8 cellular contexts compared by ENCODE assay signal in the genomic region with DNA sequence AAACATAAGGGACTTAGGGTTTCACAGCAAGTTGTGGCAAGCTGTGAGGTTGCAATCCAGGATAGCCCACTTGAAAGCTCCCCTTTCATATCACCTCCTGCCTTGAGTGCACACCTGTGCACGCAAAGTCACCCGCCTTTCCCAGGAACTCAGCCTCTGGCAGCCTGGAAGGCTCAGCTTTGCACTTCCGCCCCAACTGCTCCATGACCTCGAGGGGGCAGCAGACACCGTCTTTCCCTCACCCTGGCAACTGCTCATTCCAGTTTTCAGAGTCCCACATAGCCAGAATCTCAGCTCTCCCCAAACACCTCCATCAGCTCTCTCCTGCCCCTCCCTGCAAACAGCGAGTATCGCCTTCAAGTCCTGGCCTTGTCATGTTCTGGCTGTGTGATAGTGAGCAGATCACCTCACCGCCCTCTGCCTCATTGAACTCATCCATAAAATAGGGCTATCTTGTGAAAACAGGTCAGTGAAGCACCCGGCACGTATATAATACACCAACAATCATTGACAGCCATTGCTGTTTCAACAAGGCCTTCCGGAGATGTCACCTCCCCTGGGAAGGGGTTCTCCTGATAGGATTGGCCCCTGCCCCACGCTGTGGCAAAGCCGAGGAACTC. TPM values are rescaled to one million over a fixed set of nuclear protein-coding genes. Genes with fewer than 3 reads are reported as not detected.
DNase-seq lines count a peak whose midpoint lies in the region; ATAC-seq and TF ChIP-seq lines count a peak whose summit lies in the region.

No MANE protein-coding gene starts in this region.

- TF ChIP-seq CTCF in foreskin keratinocyte (conservative IDR thresholded peaks at IDR 0.05) = peak; percentile 99
- TF ChIP-seq CTCF in omental fat pad (IDR thresholded peaks at IDR 0.05) = peak in 1 of 3 donors; percentile 53
- TF ChIP-seq CTCF in thyroid gland (IDR thresholded peaks at IDR 0.05) = peak; percentile 78 to 98 (median 91)

- intact Hi-C loops in thyroid gland (cut with DNase I) = loop anchor here (5.0 kb wide), 1 partner anchor 150 kb away; no protein-coding TSS in a partner anchor

- no peak for TF ChIP-seq POLR2A in thyroid gland (IDR thresholded peaks at IDR 0.05)

- WGBS in thyroid gland, 2 donors = 26 to 28% methylated on average over 13 of the region's 13 CpGs

- H3K27me3 ChIP-seq in SJCRH30 = no peaks in the 10 kb centered on the region
- H3K27me3 ChIP-seq in foreskin keratinocyte = no peaks in the 10 kb centered on the region
- H3K27me3 ChIP-seq in thyroid gland = no peaks in the 10 kb centered on the region

- DNase-seq in GM03348 (ENCODE audit: low spot score) (peak; percentile 91), NAMALWA (ENCODE audit: low spot score) (peak; percentile 86), SJCRH30 (peak; percentile 92 to 97), foreskin keratinocyte (peak; percentile 78 to 88), omental fat pad (ENCODE audit: low spot score) (peak; percentile 64), thyroid gland (peak; percentile 87 to 93)
- peak; percentile 69 for DNase-seq in activated effector memory CD4-positive, alpha-beta T cell treated with Interleukin-2 at 50 U/mL for 16 hours

- H3K4me1 ChIP-seq in SJCRH30 (peaks cover 10% of the 10 kb centered on the region), foreskin keratinocyte (peaks cover 10% of the 10 kb centered on the region), thyroid gland (peaks cover 12 to 35% of the 10 kb centered on the region in 2 donors)

- H3K4me3 ChIP-seq in SJCRH30 = no peak overlapping the region
- no peak overlapping the region for H3K4me3 ChIP-seq in thyroid gland (replicated peaks in 1 of 3)

- H3K36me3 ChIP-seq in SJCRH30 = no peaks in the 10 kb centered on the region
- no peaks in the 10 kb centered on the region for H3K36me3 ChIP-seq in thyroid gland

- H3K27ac ChIP-seq in SJCRH30 (no peak overlapping the region), foreskin keratinocyte (no peak overlapping the region), thyroid gland (no peak overlapping the region)

- H3K9me3 ChIP-seq in SJCRH30 (replicated peaks) (no peaks in the 10 kb centered on the region), thyroid gland (no peaks in the 10 kb centered on the region)

- ATAC-seq in foreskin keratinocyte (peak; percentile 66), omental fat pad (ENCODE audit: low FRiP score) (peak; percentile 63), HG03469 (IDR thresholded peaks at IDR 0.05; ENCODE audit: unreplicated experiment) (no peak)

RNA-seq across cellular contexts. Expression of gene EPB41, which starts 32.2 kb away (rescaled TPM):
- total RNA-seq in SJCRH30 (2014; rRNA removed; shearing (Covaris generic)) = 67.1 and 68.9 TPM in 2 replicates
- total RNA-seq in foreskin keratinocyte (16.1 and 16.8 TPM in 2 replicates), omental fat pad (10 to 100 TPM; 28.8 to 57.6 (median 43.2) TPM), thyroid gland (100 to 1,000 TPM in 1 of 4 donors, 10 to 100 TPM in 3; 59.7 to 102 (median 80.2) TPM)
- polyA plus RNA-seq in foreskin keratinocyte = 3.3 and 3.7 TPM in 2 replicates
